ENCODE assay signal across 34 cellular contexts in genomic region chr3:20417390-20417789, GRCh38.
"Had no signal": no experiment of that assay in that cellular context is flagged by ENCODE, and none has a peak within 500 bp of the region (broad histone marks: within the 10 kb centered on the region; RNA-seq: fewer than 3 reads in every experiment).

No MANE protein-coding gene starts in this region.

- DNase-seq: Karpas-422, Kasumi-1, KBM-7, KG1, MG63, MM.1S, MV-4-11, NCI-H1048, NCI-H1092, NCI-H1092 treated with DMSO at 0.1 percent for 48 hours, NCI-H1105, NCI-H1105 treated with DMSO at 0.1 percent for 48 hours, NCI-H1417 treated with DMSO at 0.1 percent for 48 hours, NCI-H1436, NCI-H1436 treated with DMSO at 0.1 percent for 48 hours, NCI-H146, NCI-H1694, NCI-H1694 treated with DMSO at 0.1 percent for 48 hours, NCI-H187, NCI-H187 treated with DMSO at 0.1 percent for 48 hours, NCI-H1930, NCI-H2029, NCI-H2029 treated with DMSO at 0.1 percent for 48 hours, NCI-H2107, NCI-H2171, NCI-H2171 treated with DMSO at 0.1 percent for 48 hours, NCI-H2227 treated with DMSO at 0.1 percent for 48 hours, NCI-H226, NCI-H345, NCI-H446, NCI-H446 treated with DMSO at 0.1 percent for 48 hours, NCI-H510A, NCI-H510A treated with DMSO at 0.1 percent for 48 hours had no signal

- H3K27ac ChIP-seq: KMS-11 had no signal

- H3K9ac ChIP-seq: KMS-11 had no signal

- H3K27me3 ChIP-seq: MG63 had no signal

- H3K4me2 ChIP-seq: KMS-11 had no signal

- H3K36me3 ChIP-seq: MG63 had no signal

- H3K9me3 ChIP-seq: MG63 had no signal

- H3K4me3 ChIP-seq: MG63 had no signal
